In the genomic region with DNA sequence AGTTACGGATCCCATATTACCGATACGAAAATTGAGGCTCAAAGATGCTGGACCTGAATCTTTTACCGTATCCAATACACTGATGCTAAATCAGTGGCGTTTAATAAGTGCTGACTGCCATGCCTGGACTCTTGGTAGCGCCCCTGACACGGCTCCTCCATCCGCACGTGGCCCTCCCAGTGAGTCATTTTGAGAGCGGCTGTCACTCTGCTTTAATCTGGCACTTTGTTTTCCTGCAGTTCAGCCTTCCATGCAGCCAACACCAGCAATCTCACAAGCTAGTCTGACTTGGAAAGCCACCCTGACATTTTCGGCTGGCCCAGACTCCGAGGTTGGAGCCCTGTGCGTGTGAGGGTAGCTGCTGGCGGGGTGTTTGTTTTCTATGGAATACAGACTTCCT, we compare ENCODE assay signal across 9 cellular contexts.
DNase-seq lines count a peak whose midpoint lies in the region; ATAC-seq and TF ChIP-seq lines count a peak whose summit lies in the region.
"Had no signal": no experiment of that assay in that cellular context is flagged by ENCODE, and none has a peak within 500 bp of the region (broad histone marks: within the 10 kb centered on the region; RNA-seq: fewer than 3 reads in every experiment).

No MANE protein-coding gene starts in this region.

- no peaks in the 10 kb centered on the region for H3K36me3 ChIP-seq in mucosa of descending colon (ENCODE audit: low read depth)
- H3K36me3 ChIP-seq in aorta (ENCODE audit: control insufficient read depth in 1 of 2, insufficient read depth in 2 of 2, low read length in 1 of 2): no peaks in the 10 kb centered on the region
- no peaks in the 10 kb centered on the region for H3K36me3 ChIP-seq in Caco-2 (ENCODE audit: control insufficient read depth, insufficient read depth, low read length)

- H3K27me3 ChIP-seq in aorta (ENCODE audit: control insufficient read depth in 1 of 2, insufficient read depth in 2 of 2, low read length in 1 of 2) (no peaks in the 10 kb centered on the region), Caco-2 (replicated peaks; ENCODE audit: control insufficient read depth, insufficient read depth, low read length) (no peaks in the 10 kb centered on the region)

- no peaks in the 10 kb centered on the region for H3K4me1 ChIP-seq in mucosa of descending colon (ENCODE audit: low read depth)
- peaks cover 0 to 4% of the 10 kb centered on the region in 2 donors for H3K4me1 ChIP-seq in aorta (ENCODE audit: control insufficient read depth in 1 of 2, insufficient read depth in 2 of 2, low read length in 2 of 2)
- H3K4me1 ChIP-seq in Caco-2: peaks cover 7% of the 10 kb centered on the region

- DNase-seq in NCI-H524 (lab: John Stamatoyannopoulos, UW) (peak; percentile 6 to 68), NCI-H524 treated with DMSO at 0.1 percent for 48 hours (lab: John Stamatoyannopoulos, UW) (no peak), fibroblast of mammary gland (ENCODE audit: low read depth) (peak; percentile 73), mucosa of descending colon (peak in 2 of 3 donors; percentile 19 to 27), aorta (peak; percentile 77), Caco-2 (no peak), NCI-H748 treated with DMSO at 0.1 percent for 48 hours (lab: John Stamatoyannopoulos, UW) (no peak)
- DNase-seq in activated CD4-positive, alpha-beta T cell treated with anti-CD3 and anti-CD28 coated beads, Interleukin-2, amount 10 ng/mL, durations not matched to agents 7 days and 5 days: no peak
- DNase-seq: NCI-H187 had no signal

- CTCF ChIA-PET in Caco-2 (lab: Charles Lee): no interaction called here
- CTCF ChIA-PET in activated CD4-positive, alpha-beta T cell treated with anti-CD3 and anti-CD28 coated beads, Interleukin-2, amount 10 ng/mL, durations not matched to agents 7 days and 5 days (lab: Charles Lee): no interaction called here

- H3K4me3 Mint-ChIP-seq in Caco-2 (ENCODE audit: unreplicated experiment): no peak overlapping the region
- no peak overlapping the region for H3K4me3 Mint-ChIP-seq in activated CD4-positive, alpha-beta T cell treated with anti-CD3 and anti-CD28 coated beads, Interleukin-2, amount 10 ng/mL, durations not matched to agents 7 days and 5 days

- ATAC-seq in mucosa of descending colon (no peak), aorta (ENCODE audit: low FRiP score) (peak; percentile 79)

- WGBS in aorta, 2 donors: 6 to 8% methylated on average over 14 of the region's 14 CpGs

- peaks cover 5% of the 10 kb centered on the region for H3K4me1 Mint-ChIP-seq in Caco-2 (ENCODE audit: low read depth, unreplicated experiment)
- H3K4me1 Mint-ChIP-seq in activated CD4-positive, alpha-beta T cell treated with anti-CD3 and anti-CD28 coated beads, Interleukin-2, amount 10 ng/mL, durations not matched to agents 7 days and 5 days: no peaks in the 10 kb centered on the region

- no peak overlapping the region for H3K27ac Mint-ChIP-seq in Caco-2 (ENCODE audit: unreplicated experiment)
- H3K27ac Mint-ChIP-seq in activated CD4-positive, alpha-beta T cell treated with anti-CD3 and anti-CD28 coated beads, Interleukin-2, amount 10 ng/mL, durations not matched to agents 7 days and 5 days: no peak overlapping the region

- intact Hi-C loops in mucosa of descending colon (cut with DNase I, micrococcal nuclease): no loop called here
- intact Hi-C loops in aorta (cut with DNase I): no loop called here
- intact Hi-C loops in Caco-2 (cut with micrococcal nuclease; ENCODE audit: unreplicated experiment): no loop called here

- H3K27me3 Mint-ChIP-seq in Caco-2 (ENCODE audit: insufficient read depth, unreplicated experiment): no peaks in the 10 kb centered on the region
- H3K27me3 Mint-ChIP-seq in activated CD4-positive, alpha-beta T cell treated with anti-CD3 and anti-CD28 coated beads, Interleukin-2, amount 10 ng/mL, durations not matched to agents 7 days and 5 days: peaks cover 3% of the 10 kb centered on the region

- H3K9me3 Mint-ChIP-seq in Caco-2 (ENCODE audit: unreplicated experiment): no peaks in the 10 kb centered on the region
- no peaks in the 10 kb centered on the region for H3K9me3 Mint-ChIP-seq in activated CD4-positive, alpha-beta T cell treated with anti-CD3 and anti-CD28 coated beads, Interleukin-2, amount 10 ng/mL, durations not matched to agents 7 days and 5 days

- TF ChIP-seq CTCF in fibroblast of mammary gland (conservative IDR thresholded peaks at IDR 0.05; ENCODE audit: control insufficient read depth, insufficient read depth, low read depth, low read length) (no peak), mucosa of descending colon (IDR thresholded peaks at IDR 0.05) (no peak), Caco-2 (IDR thresholded peaks at IDR 0.05; ENCODE audit: insufficient read depth in 1 of 2, low read depth in 1 of 2, low read length in 1 of 2, severe bottlenecking in 1 of 2, unreplicated experiment in 1 of 2) (no peak)

- H3K27ac ChIP-seq in aorta (ENCODE audit: low read depth in 1 of 2, low read length in 2 of 2): no peak overlapping the region

- BruUV-seq in Caco-2 (replicated peaks; lab: Mats Ljungman, UMichigan): no TSS peak

- H3K9me3 ChIP-seq in mucosa of descending colon (no peaks in the 10 kb centered on the region), aorta (ENCODE audit: control insufficient read depth, low read length) (no peaks in the 10 kb centered on the region), Caco-2 (no peaks in the 10 kb centered on the region)

- H3K4me3 ChIP-seq in fibroblast of mammary gland (ENCODE audit: control insufficient read depth, low read depth, low read length): no peak overlapping the region
- H3K4me3 ChIP-seq in mucosa of descending colon: no peak overlapping the region
- H3K4me3 ChIP-seq in aorta (ENCODE audit: low read length in 2 of 2): no peak overlapping the region
- H3K4me3 ChIP-seq in Caco-2 (ENCODE audit: low read depth, low read length): no peak overlapping the region

- H3K36me3 Mint-ChIP-seq in Caco-2 (ENCODE audit: insufficient read depth, unreplicated experiment): no peaks in the 10 kb centered on the region
- no peaks in the 10 kb centered on the region for H3K36me3 Mint-ChIP-seq in activated CD4-positive, alpha-beta T cell treated with anti-CD3 and anti-CD28 coated beads, Interleukin-2, amount 10 ng/mL, durations not matched to agents 7 days and 5 days (ENCODE audit: low read depth)

- POLR2A ChIA-PET in Caco-2 (lab: Charles Lee): no interaction called here
- POLR2A ChIA-PET in activated CD4-positive, alpha-beta T cell treated with anti-CD3 and anti-CD28 coated beads, Interleukin-2, amount 10 ng/mL, durations not matched to agents 7 days and 5 days (lab: Charles Lee): no interaction called here

Comparison
In these comparisons a context has a peak if more than half of its experiments do, and no peak if none do; other contexts are left out.
1. DNase-seq: peak in NCI-H524 (2 of 2), fibroblast of mammary gland (single experiment), mucosa of descending colon (2 of 3) and aorta (2 of 2); none in NCI-H524 treated with DMSO at 0.1 percent for 48 hours (single experiment), Caco-2 (0 of 2), activated CD4-positive, alpha-beta T cell treated with anti-CD3 and anti-CD28 coated beads, Interleukin-2, amount 10 ng/mL, durations not matched to agents 7 days and 5 days (single experiment) and NCI-H748 treated with DMSO at 0.1 percent for 48 hours (single experiment).